ENCODE assay signal across 8 cellular contexts in the genomic region with DNA sequence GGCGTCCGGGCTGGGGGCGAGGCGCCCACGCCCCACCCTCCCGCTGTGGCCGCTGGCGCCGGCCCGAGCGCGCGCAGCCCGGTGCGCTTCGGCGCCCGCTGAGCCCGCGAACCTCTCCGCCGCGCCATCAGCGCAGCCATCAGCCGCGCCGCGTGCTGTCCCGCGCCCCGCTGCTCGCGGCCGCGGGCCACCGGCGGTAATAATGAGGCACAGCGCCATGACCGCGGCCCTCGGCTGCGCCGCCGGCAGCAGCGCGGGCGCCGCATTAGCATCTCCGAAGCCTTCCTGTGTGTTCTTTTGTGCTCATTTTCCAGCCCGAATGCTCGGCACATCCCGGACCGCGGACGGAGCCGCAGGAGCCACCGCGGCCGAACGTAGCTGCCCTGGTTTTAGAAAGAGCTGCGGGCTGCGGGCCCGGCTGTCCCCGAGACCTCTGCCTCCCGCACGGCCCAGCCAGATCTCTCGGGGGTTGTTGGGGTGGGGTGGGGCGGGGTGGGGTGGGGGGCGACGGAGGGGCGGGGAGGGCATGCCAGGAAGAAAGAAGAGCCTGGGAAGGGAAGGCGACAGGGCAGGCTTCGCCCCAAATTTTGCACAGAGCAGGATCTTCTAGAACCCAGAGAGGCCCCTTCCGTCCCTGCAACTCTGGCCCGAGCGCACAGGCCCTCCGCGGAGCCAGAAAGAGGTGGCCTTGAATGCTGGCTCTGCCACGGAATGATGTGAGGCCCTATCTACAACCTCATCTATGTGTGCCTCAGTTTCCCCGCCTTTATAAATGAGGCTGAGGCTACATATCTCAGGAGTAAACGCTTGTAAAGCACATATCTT. TPM values are rescaled to one million over a fixed set of nuclear protein-coding genes. Genes with fewer than 3 reads are reported as not detected.
DNase-seq lines count a peak whose midpoint lies in the region; ATAC-seq and TF ChIP-seq lines count a peak whose summit lies in the region.

No MANE protein-coding gene starts in this region.

- no peaks in the 10 kb centered on the region for H3K36me3 ChIP-seq in kidney epithelial cell (ENCODE audit: control insufficient read depth, insufficient read depth, low read length)

- peak overlapping the region; percentile 50 for H3K4me3 Mint-ChIP-seq in activated T-helper 17 cell treated with anti-CD3 and anti-CD28 coated beads, Interleukin-2, amount 50 U/mL, for 72 hours

- no peaks in the 10 kb centered on the region for H3K9me3 Mint-ChIP-seq in activated T-helper 17 cell treated with anti-CD3 and anti-CD28 coated beads, Interleukin-2, amount 50 U/mL, for 72 hours

- no peaks in the 10 kb centered on the region for H3K9me3 ChIP-seq in AG04450 (ENCODE audit: control insufficient read depth, insufficient read depth, low read length)

- H3K4me3 ChIP-seq in AG04450 (ENCODE audit: low read depth, low read length) (peak overlapping the region; percentile 20; the same call in 1 of the 2 replicates), GM12864 (ENCODE audit: low read depth, low read length) (peak overlapping the region; percentile 17; the same call in 1 of the 2 replicates), kidney epithelial cell (ENCODE audit: low read depth, low read length) (peak overlapping the region; percentile 6)

- TF ChIP-seq CTCF in AG04450 (IDR thresholded peaks at IDR 0.05; ENCODE audit: low read depth, low read length) (no peak), GM12864 (IDR thresholded peaks at IDR 0.05; ENCODE audit: low read depth, low read length, missing control alignments) (no peak), kidney epithelial cell (IDR thresholded peaks at IDR 0.05; ENCODE audit: insufficient read depth, low read length, poor library complexity, severe bottlenecking) (no peak)

- ATAC-seq in activated T-helper 17 cell treated with anti-CD3 and anti-CD28 coated beads, Interleukin-2, amount 50 U/mL, for 72 hours (replicated peaks), result no peak
- no peak for ATAC-seq in HG03175 (IDR thresholded peaks at IDR 0.05; ENCODE audit: unreplicated experiment)

- DNase-seq in AG04450 (ENCODE audit: low read depth, low spot score) (no peak), GM12864 (ENCODE audit: low read depth) (no peak), kidney epithelial cell (ENCODE audit: low read depth) (no peak), epidermal melanocyte (ENCODE audit: insufficient read length, low spot score) (no peak), Kasumi-1 (lab: John Stamatoyannopoulos, UW) (no peak), NOMO-1 (lab: John Stamatoyannopoulos, UW; ENCODE audit: unreplicated experiment in 2 of 2) (no peak)

- no peaks in the 10 kb centered on the region for H3K4me1 Mint-ChIP-seq in activated T-helper 17 cell treated with anti-CD3 and anti-CD28 coated beads, Interleukin-2, amount 50 U/mL, for 72 hours

- no peaks in the 10 kb centered on the region for H3K36me3 Mint-ChIP-seq in activated T-helper 17 cell treated with anti-CD3 and anti-CD28 coated beads, Interleukin-2, amount 50 U/mL, for 72 hours (ENCODE audit: low read depth)

- H3K27ac Mint-ChIP-seq in activated T-helper 17 cell treated with anti-CD3 and anti-CD28 coated beads, Interleukin-2, amount 50 U/mL, for 72 hours, result no peak overlapping the region

- CTCF ChIA-PET in AG04450 (lab: Charles Lee), result no interaction called here

- H3K27me3 Mint-ChIP-seq in activated T-helper 17 cell treated with anti-CD3 and anti-CD28 coated beads, Interleukin-2, amount 50 U/mL, for 72 hours, result peaks cover 54% of the 10 kb centered on the region

- no peak overlapping the region for H3K27ac ChIP-seq in AG04450 (ENCODE audit: low read depth, low read length)

- H3K27me3 ChIP-seq in AG04450 (ENCODE audit: control insufficient read depth, insufficient read depth, low read length), result peaks cover 21% of the 10 kb centered on the region
- peaks cover 45% of the 10 kb centered on the region for H3K27me3 ChIP-seq in kidney epithelial cell (ENCODE audit: control insufficient read depth, insufficient read depth, low read length)

- POLR2A ChIA-PET in AG04450 (lab: Yijun Ruan, JAX), result no interaction called here

RNA-seq across cellular contexts. Expression of a gene that starts 55.3 kb away (rescaled TPM):
- polyA plus RNA-seq in AG04450 (2011; rRNA removed), result 23.3 and 24.9 TPM in 2 replicates
- 7.7 and 12.9 TPM in 2 replicates for polyA minus RNA-seq in AG04450 (2011; rRNA and poly(A)+ RNA removed)
- total RNA-seq in activated T-helper 17 cell treated with anti-CD3 and anti-CD28 coated beads, Interleukin-2, amount 50 U/mL, for 72 hours, result 10 to 100 TPM; 16.6 to 28.5 TPM
- total RNA-seq in kidney epithelial cell, result 40.3 and 44.2 TPM in 2 replicates
